Comparison of ENCODE assay signal across 22 cellular contexts in genomic region chr22:47457021-47457420, GRCh38.
A peak's percentile ranks its signal among the peaks of the same experiment; 100 is the strongest.
DNase-seq lines count a peak whose midpoint lies in the region; ATAC-seq and TF ChIP-seq lines count a peak whose summit lies in the region.
"Had no signal": no experiment of that assay in that cellular context is flagged by ENCODE, and none has a peak within 500 bp of the region (broad histone marks: within the 10 kb centered on the region; RNA-seq: fewer than 3 reads in every experiment).

No MANE protein-coding gene starts in this region.

- TF ChIP-seq CTCF in CD8-positive, alpha-beta T cell (IDR thresholded peaks at IDR 0.05), result no peak

- POLR2A ChIA-PET in CD8-positive, alpha-beta T cell (lab: Charles Lee), result no interaction called here

- no peak for DNase-seq in CD8-positive, alpha-beta T cell
- DNase-seq in mesenteric fat pad (ENCODE audit: low spot score) (peak; percentile 67), posterior vena cava (ENCODE audit: low spot score) (peak; percentile 73), NCI-H2196 treated with DMSO at 0.1 percent for 48 hours (lab: John Stamatoyannopoulos, UW; ENCODE audit: unreplicated experiment) (no peak), H4 (ENCODE audit: low spot score) (no peak), NCI-H1105 (lab: John Stamatoyannopoulos, UW) (no peak)
- DNase-seq: Calu3; CD4-positive, CD25-positive, alpha-beta regulatory T cell; CD8-positive, alpha-beta memory T cell; COR-L47; DMS53; DMS79 treated with DMSO at 0.1 percent for 48 hours; GF-D8; HFFc6 had no signal

- H3K27me3 Mint-ChIP-seq in CD8-positive, alpha-beta T cell (ENCODE audit: low read depth), result peaks cover 2% of the 10 kb centered on the region
- H3K27me3 Mint-ChIP-seq: B cell had no signal

- H3K36me3 ChIP-seq in CD8-positive, alpha-beta T cell (ENCODE audit: insufficient read depth, low read length), result no peaks in the 10 kb centered on the region
- H3K36me3 ChIP-seq: BLaER1, HAP-1 had no signal

- H3K27me3 ChIP-seq in CD8-positive, alpha-beta T cell (ENCODE audit: insufficient read depth, low read length), result no peaks in the 10 kb centered on the region
- H3K27me3 ChIP-seq: BLaER1 had no signal

- no peaks in the 10 kb centered on the region for H3K36me3 Mint-ChIP-seq in CD8-positive, alpha-beta T cell
- H3K36me3 Mint-ChIP-seq: CD4-positive, CD25-positive, alpha-beta regulatory T cell had no signal

- H3K4me1 ChIP-seq in CD8-positive, alpha-beta T cell (ENCODE audit: insufficient read depth, low read length), result no peaks in the 10 kb centered on the region
- H3K4me1 ChIP-seq: BLaER1, HAP-1 had no signal

- no peak overlapping the region for H3K4me3 Mint-ChIP-seq in CD8-positive, alpha-beta T cell
- H3K4me3 Mint-ChIP-seq: B cell; CD4-positive, CD25-positive, alpha-beta regulatory T cell; CD8-positive, alpha-beta memory T cell; GM23338; HFFc6 had no signal

- H3K9me3 Mint-ChIP-seq in CD8-positive, alpha-beta T cell, result peaks cover 10% of the 10 kb centered on the region

- H3K9me3 ChIP-seq in CD8-positive, alpha-beta T cell (ENCODE audit: low read length), result no peaks in the 10 kb centered on the region
- H3K9me3 ChIP-seq: HAP-1 had no signal

- intact Hi-C loops in CD8-positive, alpha-beta T cell (cut with DNase I, micrococcal nuclease), result no loop called here
- intact Hi-C loops in posterior vena cava (cut with DNase I), result no loop called here

- no peak for ATAC-seq in CD8-positive, alpha-beta T cell
- ATAC-seq in esophagus mucosa (peak; percentile 43), HG03342 (IDR thresholded peaks at IDR 0.05; ENCODE audit: unreplicated experiment) (no peak)
- ATAC-seq: GM23338 had no signal

- CTCF ChIA-PET in CD8-positive, alpha-beta T cell (lab: Charles Lee), result no interaction called here

- no peaks in the 10 kb centered on the region for H3K4me1 Mint-ChIP-seq in CD8-positive, alpha-beta T cell (ENCODE audit: low read depth)
- H3K4me1 Mint-ChIP-seq: B cell; CD4-positive, CD25-positive, alpha-beta regulatory T cell; CD8-positive, alpha-beta memory T cell; GM23338 had no signal

- no peak overlapping the region for H3K27ac ChIP-seq in CD8-positive, alpha-beta T cell (ENCODE audit: low read depth, low read length)
- H3K27ac ChIP-seq: 22Rv1, BLaER1, C4-2B had no signal

- peak overlapping the region; percentile 32 for H3K27ac Mint-ChIP-seq in CD8-positive, alpha-beta T cell
- H3K27ac Mint-ChIP-seq: B cell; CD4-positive, CD25-positive, alpha-beta regulatory T cell; CD8-positive, alpha-beta memory T cell; GM23338; HFFc6 had no signal

- H3K4me3 ChIP-seq in CD8-positive, alpha-beta T cell (ENCODE audit: low read depth, low read length), result no peak overlapping the region
- H3K4me3 ChIP-seq: BLaER1, GM23338, HAP-1 had no signal

Comparison
In these comparisons a context has a peak if more than half of its experiments do, and no peak if none do; other contexts are left out.
1. DNase-seq: peak in mesenteric fat pad (single experiment) and posterior vena cava (single experiment); none in CD8-positive, alpha-beta T cell (0 of 7), NCI-H2196 treated with DMSO at 0.1 percent for 48 hours (single experiment), H4 (single experiment) and NCI-H1105 (single experiment).